In genomic region chr2:32777714-32778113, GRCh38 we compare ENCODE assay signal across 1 cellular context.
A peak's percentile ranks its signal among the peaks of the same experiment; 100 is the strongest.
TF ChIP-seq lines count a peak whose summit lies in the region.

No MANE protein-coding gene starts in this region.

TF ChIP-seq in HepG2, 621 proteins besides CTCF, POLR2A, EP300 and RAD21 (continued from another document and continues in another):
- TF ChIP-seq FUBP1 (CRISPR knock-in tag; IDR thresholded peaks at IDR 0.05; ENCODE audit: borderline replicate concordance), result no peak
- no peak for TF ChIP-seq ZNF432 (CRISPR knock-in tag; IDR thresholded peaks at IDR 0.05; ENCODE audit: borderline replicate concordance)
- no peak for TF ChIP-seq NR3C1 (CRISPR knock-in tag; IDR thresholded peaks at IDR 0.05)
- no peak for TF ChIP-seq HCFC1 (IDR thresholded peaks at IDR 0.05; ENCODE audit: low read depth, low read length)
- TF ChIP-seq MAZ (IDR thresholded peaks at IDR 0.05; ENCODE audit: borderline replicate concordance, low read depth, low read length), result no peak
- TF ChIP-seq MAZ (CRISPR knock-in tag; IDR thresholded peaks at IDR 0.05; ENCODE audit: low read depth), result no peak
- TF ChIP-seq KIAA2018 (CRISPR knock-in tag; IDR thresholded peaks at IDR 0.05; ENCODE audit: borderline replicate concordance), result no peak
- TF ChIP-seq EZH2 (conservative IDR thresholded peaks at IDR 0.05; ENCODE audit: low read depth, low read length), result no peak
- no peak for TF ChIP-seq MTF1 (CRISPR knock-in tag; IDR thresholded peaks at IDR 0.05)
- TF ChIP-seq ZNF121 (CRISPR knock-in tag; IDR thresholded peaks at IDR 0.05), result no peak
- TF ChIP-seq ZKSCAN8 (CRISPR knock-in tag; IDR thresholded peaks at IDR 0.05; ENCODE audit: borderline replicate concordance), result no peak
- peak; percentile 41; the same call in 1 of the 2 replicates for TF ChIP-seq HOMEZ (CRISPR knock-in tag; IDR thresholded peaks at IDR 0.05; ENCODE audit: low read depth)
- no peak for TF ChIP-seq ZNF75D (CRISPR knock-in tag; IDR thresholded peaks at IDR 0.05; ENCODE audit: borderline replicate concordance)
- TF ChIP-seq ZNF296 (CRISPR knock-in tag; conservative IDR thresholded peaks at IDR 0.05), result no peak
- TF ChIP-seq NFE2 (CRISPR knock-in tag; IDR thresholded peaks at IDR 0.05), result no peak
- peak; percentile 25; the same call in 1 of the 2 replicates for TF ChIP-seq NCOR1 (IDR thresholded peaks at IDR 0.05; ENCODE audit: borderline replicate concordance, low read length)
- TF ChIP-seq WIZ (CRISPR knock-in tag; IDR thresholded peaks at IDR 0.05), result no peak
- TF ChIP-seq ZNF781 (CRISPR knock-in tag; IDR thresholded peaks at IDR 0.05; ENCODE audit: borderline replicate concordance, not compliant biosample characterization), result no peak
- no peak for TF ChIP-seq ZNF597 (CRISPR knock-in tag; IDR thresholded peaks at IDR 0.05)
- TF ChIP-seq ARHGAP35 (CRISPR knock-in tag; IDR thresholded peaks at IDR 0.05; ENCODE audit: borderline replicate concordance), result no peak
- TF ChIP-seq ZNF580 (CRISPR knock-in tag; IDR thresholded peaks at IDR 0.05; ENCODE audit: borderline replicate concordance, low read depth), result no peak
- no peak for TF ChIP-seq KMT2A (CRISPR knock-in tag; IDR thresholded peaks at IDR 0.05)
- TF ChIP-seq MTA1 (CRISPR knock-in tag; IDR thresholded peaks at IDR 0.05; ENCODE audit: borderline replicate concordance), result no peak
- no peak for TF ChIP-seq CHCHD3 (CRISPR knock-in tag; IDR thresholded peaks at IDR 0.05)
- TF ChIP-seq MATR3 (CRISPR knock-in tag; IDR thresholded peaks at IDR 0.05), result no peak
- no peak for TF ChIP-seq ZNF570 (CRISPR knock-in tag; IDR thresholded peaks at IDR 0.05; ENCODE audit: borderline replicate concordance)
- no peak for TF ChIP-seq ZNF776 (CRISPR knock-in tag; IDR thresholded peaks at IDR 0.05)
- no peak for TF ChIP-seq SIX4 (CRISPR knock-in tag; IDR thresholded peaks at IDR 0.05)
- TF ChIP-seq ELF4 (CRISPR knock-in tag; IDR thresholded peaks at IDR 0.05; ENCODE audit: borderline replicate concordance), result no peak
- no peak for TF ChIP-seq KDM2A (CRISPR knock-in tag; IDR thresholded peaks at IDR 0.05; ENCODE audit: borderline replicate concordance, low read depth)
- TF ChIP-seq ELK4 (CRISPR knock-in tag; IDR thresholded peaks at IDR 0.05; ENCODE audit: borderline replicate concordance), result no peak
- no peak for TF ChIP-seq IRF9 (CRISPR knock-in tag; IDR thresholded peaks at IDR 0.05; ENCODE audit: borderline replicate concordance)
- no peak for TF ChIP-seq ZNF232 (CRISPR knock-in tag; IDR thresholded peaks at IDR 0.05; ENCODE audit: borderline replicate concordance)
- peak; percentile 57; the same call in 1 of the 2 replicates for TF ChIP-seq RERE (CRISPR knock-in tag; IDR thresholded peaks at IDR 0.05; ENCODE audit: low read depth)
- no peak for TF ChIP-seq ZNF704 (CRISPR knock-in tag; IDR thresholded peaks at IDR 0.05; ENCODE audit: borderline replicate concordance)
